ENCODE assay signal across 27 cellular contexts in genomic region chr4:8364141-8364540, GRCh38.
"Had no signal": no experiment of that assay in that cellular context is flagged by ENCODE, and none has a peak within 500 bp of the region (broad histone marks: within the 10 kb centered on the region; RNA-seq: fewer than 3 reads in every experiment).

No MANE protein-coding gene starts in this region.

- ATAC-seq: activated naive CD4-positive, alpha-beta T cell treated with anti-CD3 and anti-CD28 coated beads, Interleukin-2, amount 50 U/mL, for 72 hours; effector memory CD8-positive, alpha-beta T cell; gastrocnemius medialis; lower lobe of right lung; natural killer cell; sciatic nerve; T-helper 17 cell had no signal

- H3K4me1 ChIP-seq: gastrocnemius medialis, lower lobe of right lung, neural progenitor cell, transverse colon had no signal

- H3K36me3 ChIP-seq: neural progenitor cell, WERI-Rb-1 had no signal

- H3K27ac ChIP-seq: coronary artery, dorsolateral prefrontal cortex, gastrocnemius medialis, lower lobe of right lung, neural progenitor cell, transverse colon, WERI-Rb-1 had no signal

- H3K27me3 ChIP-seq: dorsolateral prefrontal cortex, gastrocnemius medialis, neural progenitor cell, transverse colon had no signal

- H3K4me3 ChIP-seq: coronary artery, dorsolateral prefrontal cortex, gastrocnemius medialis, lower lobe of right lung, neural progenitor cell, smooth muscle cell, transverse colon had no signal

- DNase-seq: activated CD4-positive, alpha-beta memory T cell treated with anti-CD3 and anti-CD28 coated beads for 36 hours; activated CD4-positive, alpha-beta T cell treated with anti-CD3 and anti-CD28 coated beads, Interleukin-2, amount 10 ng/mL, durations not matched to agents 24 days and 14 days; activated CD4-positive, CD25-positive, alpha-beta regulatory T cell treated with anti-CD3 and anti-CD28 coated beads, Interleukin-2, amount 50 U/mL, for 72 hours; activated CD8-positive, alpha-beta memory T cell treated with anti-CD3 and anti-CD28 coated beads, Interleukin-2, amount 50 U/mL, for 48 hours; activated T-cell treated with anti-CD3 and anti-CD28 coated beads, Interleukin-2, amount 50 U/mL, for 24 hours; cerebellar nuclear complex; effector memory CD8-positive, alpha-beta T cell; erythroblast; hippocampal formation; left cardiac atrium; mesenchymal stem cell; natural killer cell; occipital lobe; stimulated activated naive CD4-positive, alpha-beta T cell treated with Interleukin-2 at 50 U/mL for 16 hours; SW 1271; T-helper 17 cell; T1000; transverse colon; WERI-Rb-1 had no signal

- H3K9me3 ChIP-seq: gastrocnemius medialis, lower lobe of right lung, transverse colon had no signal
